Comparison of ENCODE assay signal across 1 cellular context in the genomic region with DNA sequence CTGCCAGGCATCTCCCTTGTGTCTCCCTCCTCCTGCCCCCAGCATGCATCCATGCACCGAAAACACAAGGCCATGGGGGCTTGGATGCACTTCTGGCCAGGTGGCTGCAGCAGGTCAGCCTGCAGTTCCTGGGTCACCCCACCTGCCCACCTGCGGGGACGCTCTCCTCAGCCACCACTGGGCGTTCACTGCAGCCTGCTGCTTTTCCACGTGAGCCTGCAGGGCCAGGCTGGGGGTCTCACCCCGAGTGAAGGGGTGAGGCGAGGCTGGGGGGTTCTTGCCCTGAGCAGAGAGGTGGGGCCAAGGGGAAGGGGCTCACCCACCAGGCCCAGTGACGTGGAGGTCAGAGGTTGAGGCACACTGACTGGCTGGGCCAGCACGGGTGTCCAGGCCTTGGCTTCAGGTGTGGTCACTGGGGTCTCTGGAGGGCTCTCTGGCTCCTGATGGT.
TF ChIP-seq lines count a peak whose summit lies in the region.

No MANE protein-coding gene starts in this region.

TF ChIP-seq in HepG2, 621 proteins besides CTCF, POLR2A, EP300 and RAD21:
- TF ChIP-seq PAXIP1 (CRISPR knock-in tag; conservative IDR thresholded peaks at IDR 0.05) (no peak), ZNF747 (CRISPR knock-in tag; IDR thresholded peaks at IDR 0.05; ENCODE audit: borderline replicate concordance) (no peak), THYN1 (CRISPR knock-in tag; IDR thresholded peaks at IDR 0.05; ENCODE audit: borderline replicate concordance, low read depth) (no peak), ZNF891 (CRISPR knock-in tag; IDR thresholded peaks at IDR 0.05) (no peak), HNRNPLL (IDR thresholded peaks at IDR 0.05; ENCODE audit: low read depth, low read length, poor library complexity, severe bottlenecking) (no peak), PTBP1 (IDR thresholded peaks at IDR 0.05; ENCODE audit: low read depth, low read length, poor library complexity, severe bottlenecking) (no peak), ZNF468 (CRISPR knock-in tag; IDR thresholded peaks at IDR 0.05) (no peak)
- TF ChIP-seq, protein P1, sequence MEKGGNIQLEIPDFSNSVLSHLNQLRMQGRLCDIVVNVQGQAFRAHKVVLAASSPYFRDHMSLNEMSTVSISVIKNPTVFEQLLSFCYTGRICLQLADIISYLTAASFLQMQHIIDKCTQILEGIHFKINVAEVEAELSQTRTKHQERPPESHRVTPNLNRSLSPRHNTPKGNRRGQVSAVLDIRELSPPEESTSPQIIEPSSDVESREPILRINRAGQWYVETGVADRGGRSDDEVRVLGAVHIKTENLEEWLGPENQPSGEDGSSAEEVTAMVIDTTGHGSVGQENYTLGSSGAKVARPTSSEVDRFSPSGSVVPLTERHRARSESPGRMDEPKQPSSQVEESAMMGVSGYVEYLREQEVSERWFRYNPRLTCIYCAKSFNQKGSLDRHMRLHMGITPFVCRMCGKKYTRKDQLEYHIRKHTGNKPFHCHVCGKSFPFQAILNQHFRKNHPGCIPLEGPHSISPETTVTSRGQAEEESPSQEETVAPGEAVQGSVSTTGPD (CRISPR knock-in tag; IDR thresholded peaks at IDR 0.05): no peak
